9 cellular contexts compared by ENCODE assay signal in genomic region chr2:25586726-25587144, GRCh38.
DNase-seq lines count a peak whose midpoint lies in the region; ATAC-seq, FAIRE-seq and TF ChIP-seq lines count a peak whose summit lies in the region.
"Had no signal": no experiment of that assay in that cellular context is flagged by ENCODE, and none has a peak within 500 bp of the region (broad histone marks: within the 10 kb centered on the region; RNA-seq: fewer than 3 reads in every experiment).

No MANE protein-coding gene starts in this region.

- no peak for FAIRE-seq in HTR-8/SVneo (lab: Jason Lieb, UNC)
- FAIRE-seq: TTC549 had no signal

- H3K27ac ChIP-seq in coronary artery, result no peak overlapping the region

- no peak overlapping the region for H3K4me3 ChIP-seq in coronary artery

- intact Hi-C loops in Right ventricle myocardium superior (cut with DNase I), result no loop called here

- DNase-seq in iPS-NIHi7 (ENCODE audit: extremely low spot score) (peak; percentile 16), NCI-H1417 (lab: John Stamatoyannopoulos, UW) (no peak), coronary artery (ENCODE audit: low spot score) (no peak), HTR-8/SVneo (ENCODE audit: insufficient read length, low spot score) (no peak), Right ventricle myocardium superior (no peak)

- no peak for TF ChIP-seq CTCF in coronary artery (IDR thresholded peaks at IDR 0.05)

- ATAC-seq in GM18519 (IDR thresholded peaks at IDR 0.05; ENCODE audit: low FRiP score, unreplicated experiment) (peak; percentile 70), GM21529 (IDR thresholded peaks at IDR 0.05; ENCODE audit: unreplicated experiment) (peak; percentile 80), HG03565 (IDR thresholded peaks at IDR 0.05; ENCODE audit: unreplicated experiment) (peak; percentile 81), Right ventricle myocardium superior (ENCODE audit: poor library complexity) (no peak)
